In the genomic region with DNA sequence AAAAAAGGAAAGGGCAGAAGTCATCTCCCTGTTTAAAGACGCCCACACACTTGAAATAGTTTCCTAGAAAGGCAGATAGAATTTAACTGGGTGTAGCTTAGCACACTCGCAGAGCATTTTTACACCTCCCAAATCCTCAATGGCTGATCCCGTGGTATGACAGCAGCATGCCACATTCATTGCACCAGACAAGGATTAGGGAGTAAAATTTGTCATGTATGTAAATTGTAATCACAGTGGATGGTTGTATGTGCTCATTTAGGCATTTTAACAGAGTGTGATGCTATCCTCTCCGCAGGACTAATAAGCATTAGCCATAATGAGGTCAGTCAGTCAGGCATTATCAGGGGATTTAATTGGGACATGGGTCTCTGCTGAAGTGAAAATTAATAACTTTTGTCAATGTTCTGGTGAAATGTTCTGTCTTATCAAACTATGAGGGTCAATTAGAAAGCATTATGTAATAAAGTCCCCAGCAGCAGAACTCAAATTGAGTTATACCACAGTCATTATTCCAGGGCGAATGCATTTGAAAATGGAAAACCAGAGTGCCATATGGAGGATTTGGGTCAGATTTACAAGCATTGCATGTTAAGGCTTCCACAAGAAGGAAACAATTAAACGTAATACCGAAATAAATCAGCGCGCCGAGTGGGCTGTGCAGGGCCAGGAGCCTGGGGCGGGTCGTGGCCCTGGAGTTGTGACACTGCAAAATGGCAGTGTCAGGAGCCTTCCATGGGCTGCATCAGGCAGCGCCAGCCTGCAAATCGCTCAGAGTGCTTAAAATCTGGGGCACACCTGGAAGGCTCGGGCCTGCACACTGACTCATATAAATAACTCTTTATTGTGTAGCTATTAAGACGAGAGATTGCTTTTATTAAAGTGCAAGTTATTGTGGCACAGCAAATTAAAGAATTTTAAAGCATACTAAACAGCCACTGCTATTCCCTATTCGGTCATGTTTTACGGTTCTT, we compare ENCODE assay signal across 11 cellular contexts.
DNase-seq lines count a peak whose midpoint lies in the region; ATAC-seq, FAIRE-seq and TF ChIP-seq lines count a peak whose summit lies in the region.
"Had no signal": no experiment of that assay in that cellular context is flagged by ENCODE, and none has a peak within 500 bp of the region (broad histone marks: within the 10 kb centered on the region; RNA-seq: fewer than 3 reads in every experiment).

No MANE protein-coding gene starts in this region.

- H3K4me1 ChIP-seq in ACC112 (ENCODE audit: control insufficient read depth, insufficient read depth, low read length, unreplicated experiment): peaks cover 11% of the 10 kb centered on the region
- H3K4me1 ChIP-seq in endothelial cell of umbilical vein (ENCODE audit: control insufficient read depth, extremely low read depth, insufficient read depth, low read length): no peaks in the 10 kb centered on the region
- no peaks in the 10 kb centered on the region for H3K4me1 ChIP-seq in pancreas

- H3K9ac ChIP-seq in endothelial cell of umbilical vein (replicated peaks; ENCODE audit: extremely low read depth, insufficient read depth, low read length): no peak overlapping the region

- no peaks in the 10 kb centered on the region for H3K9me3 ChIP-seq in endothelial cell of umbilical vein (replicated peaks; ENCODE audit: control insufficient read depth, insufficient read depth, low read length)
- no peaks in the 10 kb centered on the region for H3K9me3 ChIP-seq in pancreas

- no TSS peak for BruUV-seq in endothelial cell of umbilical vein (replicated peaks; lab: Mats Ljungman, UMichigan)

- ATAC-seq in pancreas (peak in 3 of 4 donors; percentile 27 to 42 (median 31)), HG03439 (IDR thresholded peaks at IDR 0.05; ENCODE audit: unreplicated experiment) (no peak), HG02840 (IDR thresholded peaks at IDR 0.05; ENCODE audit: low FRiP score, unreplicated experiment) (no peak)
- ATAC-seq: Panc1 had no signal

- H2AFZ ChIP-seq in ACC112 (ENCODE audit: low read length, unreplicated experiment) (peak overlapping the region; percentile 98), endothelial cell of umbilical vein (ENCODE audit: low read depth, low read length) (peak overlapping the region; percentile 81)

- peak overlapping the region; percentile 23 for H3K4me2 ChIP-seq in endothelial cell of umbilical vein (ENCODE audit: insufficient read depth, low read length)

- TF ChIP-seq POLR2A in endothelial cell of umbilical vein (IDR thresholded peaks at IDR 0.05; ENCODE audit: low read depth, low read length): no peak

- DNase-seq in LHCN-M2 (ENCODE audit: low read depth) (peak; percentile 43), endothelial cell of umbilical vein (ENCODE audit: low read depth, low spot score) (no peak), pancreas (no peak), NCI-H345 (lab: John Stamatoyannopoulos, UW) (no peak)
- DNase-seq in activated naive CD4-positive, alpha-beta T cell (lab: John Stamatoyannopoulos, UW): no peak
- DNase-seq: activated CD8-positive, alpha-beta memory T cell treated with anti-CD3 and anti-CD28 coated beads, Interleukin-2, amount 50 U/mL, for 48 hours; naive B cell had no signal

- H3K27me3 ChIP-seq in ACC112 (ENCODE audit: insufficient read depth, low read length): no peaks in the 10 kb centered on the region
- no peaks in the 10 kb centered on the region for H3K27me3 ChIP-seq in endothelial cell of umbilical vein (ENCODE audit: control insufficient read depth in 2 of 2, insufficient read depth in 2 of 2, low read length in 2 of 2)
- H3K27me3 ChIP-seq in pancreas: no peaks in the 10 kb centered on the region

- H3K79me2 ChIP-seq in ACC112 (ENCODE audit: control insufficient read depth, insufficient read depth, low read length, unreplicated experiment) (no peaks in the 10 kb centered on the region), endothelial cell of umbilical vein (ENCODE audit: control insufficient read depth, insufficient read depth, low read length) (no peaks in the 10 kb centered on the region)

- dilution Hi-C loops in endothelial cell of umbilical vein (cut with MboI; ENCODE audit: extremely low pct_ligation_motif_present, low sequenced_read_pairs): no loop called here

- intact Hi-C loops in endothelial cell of umbilical vein (cut with micrococcal nuclease) (loop anchor here (10.0 kb wide), 1 partner anchor 456 kb away; no protein-coding TSS in a partner anchor), pancreas (cut with DNase I) (no loop called here)

- no peak for TF ChIP-seq CTCF in endothelial cell of umbilical vein (IDR thresholded peaks at IDR 0.05; ENCODE audit: extremely low read depth in 1 of 2, insufficient read depth in 1 of 2, low read depth in 1 of 2, low read length in 2 of 2)
- TF ChIP-seq CTCF in pancreas (IDR thresholded peaks at IDR 0.05): no peak

- FAIRE-seq in endothelial cell of umbilical vein (lab: Jason Lieb, UNC) (no peak), pancreas (lab: Jason Lieb, UNC) (no peak)

- no peaks in the 10 kb centered on the region for H4K20me1 ChIP-seq in endothelial cell of umbilical vein (replicated peaks; ENCODE audit: control insufficient read depth, extremely low read depth, insufficient read depth, low read length)

- H3K4me3 ChIP-seq in ACC112 (ENCODE audit: low read depth, low read length) (peak overlapping the region; percentile 76), endothelial cell of umbilical vein (replicated peaks in 1 of 3; ENCODE audit: insufficient read depth in 1 of 3, low read depth in 1 of 3, low read length in 3 of 3) (no peak overlapping the region), pancreas (no peak overlapping the region)

- POLR2A ChIA-PET in endothelial cell of umbilical vein (lab: Charles Lee): no interaction called here

- peak overlapping the region; percentile 73 for H3K27ac ChIP-seq in ACC112 (ENCODE audit: low read depth, low read length)
- no peak overlapping the region for H3K27ac ChIP-seq in endothelial cell of umbilical vein (ENCODE audit: insufficient read depth, low read depth, low read length)
- no peak overlapping the region for H3K27ac ChIP-seq in pancreas

- H3K36me3 ChIP-seq in ACC112 (ENCODE audit: insufficient read depth, low read length) (no peaks in the 10 kb centered on the region), endothelial cell of umbilical vein (ENCODE audit: control insufficient read depth in 2 of 2, extremely low read depth in 1 of 2, insufficient read depth in 2 of 2, low read length in 2 of 2) (no peaks in the 10 kb centered on the region), pancreas (no peaks in the 10 kb centered on the region)

- H3K9me1 ChIP-seq in endothelial cell of umbilical vein (replicated peaks; ENCODE audit: control insufficient read depth, extremely low read depth, insufficient read depth, low read length): no peaks in the 10 kb centered on the region

- WGBS in pancreas, 2 donors: 93 to 94% methylated on average over 18 of the region's 18 CpGs

- CTCF ChIA-PET in endothelial cell of umbilical vein (lab: Charles Lee): interaction anchor here (1.0 to 2.8 kb wide), 6 partner anchors 11 to 458 kb away, joined by 3 to 15 read pairs (median 4); no protein-coding TSS in a partner anchor

TF ChIP-seq in endothelial cell of umbilical vein, 7 proteins besides CTCF, POLR2A, EP300 and RAD21:
- TF ChIP-seq MYC (IDR thresholded peaks at IDR 0.05; ENCODE audit: low read depth, low read length): no peak
- no peak for TF ChIP-seq EZH2 (IDR thresholded peaks at IDR 0.05; ENCODE audit: borderline replicate concordance, low read depth, low read length, severe bottlenecking)
TF ChIP-seq in endothelial cell of umbilical vein: peak in this region for 0.

Comparison
In these comparisons a context has a peak if more than half of its experiments do, and no peak if none do; other contexts are left out.
1. ATAC-seq: peak in pancreas (3 of 4); none in HG03439 (single experiment) and HG02840 (single experiment).